In genomic region chr5:159240301-159240870, GRCh38 we compare ENCODE assay signal across 12 cellular contexts. TPM values are rescaled to one million over a fixed set of nuclear protein-coding genes. Genes with fewer than 3 reads are reported as not detected.
DNase-seq lines count a peak whose midpoint lies in the region; ATAC-seq, FAIRE-seq and TF ChIP-seq lines count a peak whose summit lies in the region.
"Had no signal": no experiment of that assay in that cellular context is flagged by ENCODE, and none has a peak within 500 bp of the region (broad histone marks: within the 10 kb centered on the region; RNA-seq: fewer than 3 reads in every experiment).

No MANE protein-coding gene starts in this region.

- H3K4me3 ChIP-seq in A549 (no peak overlapping the region), foreskin fibroblast (ENCODE audit: low read depth in 1 of 2, low read length in 2 of 2) (no peak overlapping the region)
- H3K4me3 ChIP-seq: ascending aorta had no signal

- CTCF ChIA-PET in A549 (lab: Yijun Ruan, JAX) = interaction anchor here (1.0 to 1.2 kb wide), 2 partner anchors 34 to 76 kb away, joined by 3 read pairs; no protein-coding TSS in a partner anchor

- H3K27ac ChIP-seq in A549 = peak overlapping the region; percentile 67 to 77
- H3K27ac ChIP-seq: ascending aorta had no signal

- DNase-seq in A549 (ENCODE audit: low read depth in 1 of 2, low spot score in 1 of 2) (peak; percentile 65 to 79), H4 (ENCODE audit: low spot score) (peak; percentile 84), SW 1271 (lab: John Stamatoyannopoulos, UW) (peak; percentile 71 to 94), foreskin fibroblast (peak; percentile 28 to 44), NCI-H526 (lab: John Stamatoyannopoulos, UW) (no peak), DMS153 treated with DMSO at 0.1 percent for 48 hours (lab: John Stamatoyannopoulos, UW; ENCODE audit: unreplicated experiment) (no peak)
- DNase-seq: Caco-2, NCI-H1930, T-cell had no signal

- H3K4me2 ChIP-seq in A549 = peak overlapping the region; percentile 60

- POLR2A ChIA-PET in A549 (lab: Yijun Ruan, JAX) = interaction anchor here (1.3 kb wide), 1 partner anchor 33 kb away, joined by 6 read pairs; no protein-coding TSS in a partner anchor

- no peak for TF ChIP-seq POLR2A in A549 (IDR thresholded peaks at IDR 0.05; ENCODE audit: low read length)

- WGBS in A549 (ENCODE audit: missing lambda C conversion rate) = 27% methylated on average over 4 of the region's 4 CpGs

- peak; percentile 65 for FAIRE-seq in A549 (lab: Jason Lieb, UNC)

- ATAC-seq in A549 (peak; percentile 96 to 97), HG02885 (IDR thresholded peaks at IDR 0.05; ENCODE audit: poor library complexity, unreplicated experiment) (no peak), GM19035 (IDR thresholded peaks at IDR 0.05; ENCODE audit: unreplicated experiment) (no peak)
- ATAC-seq: T-cell had no signal

- H3K9me3 ChIP-seq in A549 = no peaks in the 10 kb centered on the region
- H3K9me3 ChIP-seq: ascending aorta, Caco-2 had no signal

- TF ChIP-seq RAD21 in A549 (conservative IDR thresholded peaks at IDR 0.05 in 1 of 2, IDR thresholded peaks at IDR 0.05 in 1 of 2) = 0 out of 5 replicates have a peak, but pooled peaks of 1 of the 2 experiments have one; percentile 24

- TF ChIP-seq EP300 in A549 (IDR thresholded peaks at IDR 0.05) = peak; percentile 72 to 77; a peak in 3 of 5 replicates

- H3K4me1 ChIP-seq in A549 = peaks cover 24% of the 10 kb centered on the region
- H3K4me1 ChIP-seq: ascending aorta, Caco-2 had no signal

- no peak for TF ChIP-seq CTCF in A549 (IDR thresholded peaks at IDR 0.05)
- no peak for TF ChIP-seq CTCF in foreskin fibroblast (IDR thresholded peaks at IDR 0.05; ENCODE audit: low read depth, low read length)

TF ChIP-seq in A549, 52 proteins besides CTCF, POLR2A, EP300 and RAD21 (continues in another document):
- TF ChIP-seq, protein P1, sequence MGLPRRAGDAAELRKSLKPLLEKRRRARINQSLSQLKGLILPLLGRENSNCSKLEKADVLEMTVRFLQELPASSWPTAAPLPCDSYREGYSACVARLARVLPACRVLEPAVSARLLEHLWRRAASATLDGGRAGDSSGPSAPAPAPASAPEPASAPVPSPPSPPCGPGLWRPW (IDR thresholded peaks at IDR 0.05) = 0 out of 2 replicates have a peak, but pooled peaks have one; percentile 22
- no peak for TF ChIP-seq ZNF302 (CRISPR knock-in tag; IDR thresholded peaks at IDR 0.05)
- TF ChIP-seq RARB (CRISPR knock-in tag; IDR thresholded peaks at IDR 0.05) = no peak
- peak; percentile 68 to 87; a peak in 2 of 5 replicates for TF ChIP-seq JUN (IDR thresholded peaks at IDR 0.05)
- TF ChIP-seq HOXB5 (CRISPR knock-in tag; IDR thresholded peaks at IDR 0.05) = no peak
- TF ChIP-seq RCOR1 (IDR thresholded peaks at IDR 0.05; ENCODE audit: low read depth, low read length) = no peak
- no peak for TF ChIP-seq HOXB13 (CRISPR knock-in tag; IDR thresholded peaks at IDR 0.05; ENCODE audit: low read depth)
- TF ChIP-seq HEYL (CRISPR knock-in tag; IDR thresholded peaks at IDR 0.05) = no peak
- TF ChIP-seq NR3C1 (IDR thresholded peaks at IDR 0.05) = no peak
- TF ChIP-seq, protein P2, sequence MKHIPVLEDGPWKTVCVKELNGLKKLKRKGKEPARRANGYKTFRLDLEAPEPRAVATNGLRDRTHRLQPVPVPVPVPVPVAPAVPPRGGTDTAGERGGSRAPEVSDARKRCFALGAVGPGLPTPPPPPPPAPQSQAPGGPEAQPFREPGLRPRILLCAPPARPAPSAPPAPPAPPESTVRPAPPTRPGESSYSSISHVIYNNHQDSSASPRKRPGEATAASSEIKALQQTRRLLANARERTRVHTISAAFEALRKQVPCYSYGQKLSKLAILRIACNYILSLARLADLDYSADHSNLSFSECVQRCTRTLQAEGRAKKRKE (CRISPR knock-in tag; IDR thresholded peaks at IDR 0.05; ENCODE audit: low read depth) = no peak
- no peak for TF ChIP-seq MYC (IDR thresholded peaks at IDR 0.05; ENCODE audit: borderline replicate concordance, low read length)
- TF ChIP-seq NFE2L2 (conservative IDR thresholded peaks at IDR 0.05; ENCODE audit: low read length) = 0 out of 2 replicates have a peak, but pooled peaks have one; percentile 5
- TF ChIP-seq, protein P3, sequence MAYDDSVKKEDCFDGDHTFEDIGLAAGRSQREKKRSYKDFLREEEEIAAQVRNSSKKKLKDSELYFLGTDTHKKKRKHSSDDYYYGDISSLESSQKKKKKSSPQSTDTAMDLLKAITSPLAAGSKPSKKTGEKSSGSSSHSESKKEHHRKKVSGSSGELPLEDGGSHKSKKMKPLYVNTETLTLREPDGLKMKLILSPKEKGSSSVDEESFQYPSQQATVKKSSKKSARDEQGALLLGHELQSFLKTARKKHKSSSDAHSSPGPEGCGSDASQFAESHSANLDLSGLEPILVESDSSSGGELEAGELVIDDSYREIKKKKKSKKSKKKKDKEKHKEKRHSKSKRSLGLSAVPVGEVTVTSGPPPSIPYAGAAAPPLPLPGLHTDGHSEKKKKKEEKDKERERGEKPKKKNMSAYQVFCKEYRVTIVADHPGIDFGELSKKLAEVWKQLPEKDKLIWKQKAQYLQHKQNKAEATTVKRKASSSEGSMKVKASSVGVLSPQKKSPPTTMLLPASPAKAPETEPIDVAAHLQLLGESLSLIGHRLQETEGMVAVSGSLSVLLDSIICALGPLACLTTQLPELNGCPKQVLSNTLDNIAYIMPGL (CRISPR knock-in tag; IDR thresholded peaks at IDR 0.05; ENCODE audit: borderline replicate concordance) = no peak
- TF ChIP-seq ZFP36 (IDR thresholded peaks at IDR 0.05; ENCODE audit: borderline replicate concordance, partially characterized antibody) = no peak
- TF ChIP-seq CHD4 (IDR thresholded peaks at IDR 0.05; ENCODE audit: borderline replicate concordance) = no peak
- TF ChIP-seq JUNB (IDR thresholded peaks at IDR 0.05) = peak; percentile 91
- no peak for TF ChIP-seq KDM1A (IDR thresholded peaks at IDR 0.05; ENCODE audit: low read depth)
- TF ChIP-seq, protein P4, sequence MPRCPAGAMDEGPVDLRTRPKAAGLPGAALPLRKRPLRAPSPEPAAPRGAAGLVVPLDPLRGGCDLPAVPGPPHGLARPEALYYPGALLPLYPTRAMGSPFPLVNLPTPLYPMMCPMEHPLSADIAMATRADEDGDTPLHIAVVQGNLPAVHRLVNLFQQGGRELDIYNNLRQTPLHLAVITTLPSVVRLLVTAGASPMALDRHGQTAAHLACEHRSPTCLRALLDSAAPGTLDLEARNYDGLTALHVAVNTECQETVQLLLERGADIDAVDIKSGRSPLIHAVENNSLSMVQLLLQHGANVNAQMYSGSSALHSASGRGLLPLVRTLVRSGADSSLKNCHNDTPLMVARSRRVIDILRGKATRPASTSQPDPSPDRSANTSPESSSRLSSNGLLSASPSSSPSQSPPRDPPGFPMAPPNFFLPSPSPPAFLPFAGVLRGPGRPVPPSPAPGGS (IDR thresholded peaks at IDR 0.05) = 0 out of 3 replicates have a peak, but pooled peaks have one; percentile 48
- no peak for TF ChIP-seq KDM5A (IDR thresholded peaks at IDR 0.05)
- no peak for TF ChIP-seq FOSB (CRISPR knock-in tag; IDR thresholded peaks at IDR 0.05)
- TF ChIP-seq CBX2 (IDR thresholded peaks at IDR 0.05; ENCODE audit: borderline replicate concordance, low read depth) = no peak
- TF ChIP-seq FOSL2 (IDR thresholded peaks at IDR 0.05) = peak; percentile 64
- TF ChIP-seq FOSL2 (CRISPR knock-in tag; IDR thresholded peaks at IDR 0.05) = peak; percentile 89
- TF ChIP-seq TFCP2L1 (CRISPR knock-in tag; IDR thresholded peaks at IDR 0.05) = no peak
- no peak for TF ChIP-seq ZSCAN20 (CRISPR knock-in tag; IDR thresholded peaks at IDR 0.05)
- TF ChIP-seq ESRRA (IDR thresholded peaks at IDR 0.05; ENCODE audit: borderline replicate concordance, low read length) = no peak
- TF ChIP-seq ZC3H11A (IDR thresholded peaks at IDR 0.05) = no peak
- no peak for TF ChIP-seq EHF (CRISPR knock-in tag; IDR thresholded peaks at IDR 0.05)
- TF ChIP-seq PBX3 (IDR thresholded peaks at IDR 0.05) = no peak
- no peak for TF ChIP-seq FOXS1 (CRISPR knock-in tag; IDR thresholded peaks at IDR 0.05)
- TF ChIP-seq CBX8 (IDR thresholded peaks at IDR 0.05) = no peak
- TF ChIP-seq SMC3 (IDR thresholded peaks at IDR 0.05) = peak; percentile 28; the same call in 1 of the 3 replicates
- TF ChIP-seq MAX (IDR thresholded peaks at IDR 0.05) = 0 out of 2 replicates have a peak, but pooled peaks have one; percentile 25
- TF ChIP-seq EHMT2 (IDR thresholded peaks at IDR 0.05; ENCODE audit: low read depth) = no peak
- no peak for TF ChIP-seq RFX5 (IDR thresholded peaks at IDR 0.05)
- no peak for TF ChIP-seq BHLHE40 (IDR thresholded peaks at IDR 0.05; ENCODE audit: low read depth, low read length)

RNA-seq across cellular contexts. Expression of gene UBLCP1, which starts 22.7 kb away (rescaled TPM):
- polyA plus RNA-seq in A549 (2011; rRNA removed) (46.7 and 64.8 TPM in 2 replicates), A549 (2017; fragmentation: RNase III; extraction: RNeasy Plus Mini Kit Qiagen cat#74134 plus additional on column Dnase treatment) (36.5 to 39.6 TPM (median 38.5 TPM) in 3 replicates)
- polyA plus RNA-seq in A549 (2012; cell fraction: cytosol; rRNA removed) = 10.9 and 11.2 TPM in 2 replicates
- polyA plus RNA-seq in A549 (2012; cell fraction: nucleus; rRNA removed) = 2.2 and 5.1 TPM in 2 replicates
- polyA minus RNA-seq in A549 (2011; rRNA and poly(A)+ RNA removed) = 5.8 and 5.9 TPM in 2 replicates
- 38.6 and 44.4 TPM in 2 replicates for total RNA-seq in H4 (2014; rRNA removed; shearing (Covaris generic))

RNA-seq across cellular contexts. Expression of gene RNF145, which starts 31.0 kb away (rescaled TPM):
- polyA plus RNA-seq in A549 (2011; rRNA removed) (122 and 147 TPM in 2 replicates), A549 (2017; fragmentation: RNase III; extraction: RNeasy Plus Mini Kit Qiagen cat#74134 plus additional on column Dnase treatment) (120 to 146 TPM (median 137 TPM) in 3 replicates)
- 38.4 and 45.0 TPM in 2 replicates for polyA plus RNA-seq in A549 (2012; cell fraction: cytosol; rRNA removed)
- 20.9 and 43.9 TPM in 2 replicates for polyA plus RNA-seq in A549 (2012; cell fraction: nucleus; rRNA removed)
- polyA minus RNA-seq in A549 (2011; rRNA and poly(A)+ RNA removed) = 82.2 and 83.3 TPM in 2 replicates
- 18.3 and 37.2 TPM in 2 replicates for total RNA-seq in H4 (2014; rRNA removed; shearing (Covaris generic))

Comparison
In these comparisons a context has a peak if more than half of its experiments do, and no peak if none do; other contexts are left out.
1. ATAC-seq: peak in A549 (2 of 2); none in HG02885 (single experiment) and GM19035 (single experiment).
2. DNase-seq: peak in A549 (2 of 2), H4 (single experiment), SW 1271 (2 of 2) and foreskin fibroblast (2 of 2); none in NCI-H526 (0 of 2) and DMS153 treated with DMSO at 0.1 percent for 48 hours (single experiment).